8 cellular contexts compared by ENCODE assay signal in the genomic region with DNA sequence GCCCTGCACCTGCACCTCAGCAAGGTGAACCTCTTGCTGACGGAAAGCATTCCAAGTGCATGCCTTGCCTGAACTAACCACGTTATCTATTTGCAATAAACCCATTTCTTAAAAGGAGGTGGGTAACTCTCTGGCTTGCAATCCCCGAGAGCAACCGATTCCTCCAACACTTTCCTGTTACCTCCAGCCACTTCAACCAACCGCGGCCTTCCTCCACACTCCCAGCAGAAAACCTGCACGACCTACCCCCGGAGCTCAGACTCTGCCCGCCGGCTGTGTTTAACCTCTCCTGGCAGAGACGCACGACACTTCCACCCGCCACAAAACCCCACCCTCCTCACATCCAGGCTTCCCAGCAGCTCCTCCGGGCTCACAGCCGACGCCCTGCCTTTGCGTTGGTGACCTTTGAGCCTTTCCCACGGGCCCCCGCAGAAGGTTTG. TPM values are rescaled to one million over a fixed set of nuclear protein-coding genes. Genes with fewer than 3 reads are reported as not detected.
DNase-seq lines count a peak whose midpoint lies in the region; ATAC-seq and TF ChIP-seq lines count a peak whose summit lies in the region.

No MANE protein-coding gene starts in this region.

- H3K4me1 ChIP-seq in mononuclear cell (ENCODE audit: insufficient read depth, low read length): peaks cover 50% of the 10 kb centered on the region

- peak overlapping the region; percentile 89 for H3K27ac ChIP-seq in brain microvascular endothelial cell

- H3K4me3 ChIP-seq in AG10803 (ENCODE audit: low read length) (peak overlapping the region; percentile 75), brain microvascular endothelial cell (ENCODE audit: low read depth, low read length) (peak overlapping the region; percentile 70), mononuclear cell (ENCODE audit: low read length) (peak overlapping the region; percentile 94)

- H3K27me3 ChIP-seq in brain microvascular endothelial cell (replicated peaks) (no peaks in the 10 kb centered on the region), mononuclear cell (ENCODE audit: insufficient read depth, low read length) (no peaks in the 10 kb centered on the region)

- no peaks in the 10 kb centered on the region for H3K9me3 ChIP-seq in mononuclear cell (ENCODE audit: low read depth, low read length)

- DNase-seq in AG10803 (ENCODE audit: low read depth): no peak
- DNase-seq in HuH-7 (ENCODE audit: low spot score): peak; percentile 76
- no peak for DNase-seq in brain microvascular endothelial cell
- DNase-seq in NK-92 treated with Interleukin-12 subunit alpha and Interleukin-12 subunit beta, amount 100 ng/mL, for 24 hours (lab: John Stamatoyannopoulos, UW): no peak
- DNase-seq in SIG-M5 treated with dmso at 0.1 percent for 504 hours (lab: John Stamatoyannopoulos, UW; ENCODE audit: unreplicated experiment): no peak
- no peak for DNase-seq in kidney glomerular epithelial cell (lab: John Stamatoyannopoulos, UW)

- no peak for TF ChIP-seq CTCF in AG10803 (conservative IDR thresholded peaks at IDR 0.05; ENCODE audit: low read length)
- TF ChIP-seq CTCF in brain microvascular endothelial cell (IDR thresholded peaks at IDR 0.05; ENCODE audit: low read depth, low read length, missing control alignments): no peak

- ATAC-seq in HG03095 (IDR thresholded peaks at IDR 0.05; ENCODE audit: unreplicated experiment): no peak

- peaks cover 15% of the 10 kb centered on the region for H3K36me3 ChIP-seq in brain microvascular endothelial cell (replicated peaks)

- in situ Hi-C loops in brain microvascular endothelial cell (cut with HindIII; ENCODE audit: low pct_ligation_motif_present, low sequenced_read_pairs): no loop called here

RNA-seq across cellular contexts. Expression of gene SCO2, which starts 0.7 kb away (rescaled TPM):
- 33.8 TPM for total RNA-seq in mononuclear cell

RNA-seq across cellular contexts. Expression of gene TYMP, which starts 5.1 kb away (rescaled TPM):
- total RNA-seq in mononuclear cell: 151 TPM

RNA-seq across cellular contexts. Expression of gene NCAPH2, which starts 16.7 kb away (rescaled TPM):
- total RNA-seq in mononuclear cell: 40.6 TPM

RNA-seq across cellular contexts. Expression of gene LMF2, which starts 17.2 kb away (rescaled TPM):
- 22.8 TPM for total RNA-seq in mononuclear cell

RNA-seq across cellular contexts. Expression of gene KLHDC7B, which starts 21.0 kb away (rescaled TPM):
- total RNA-seq in mononuclear cell: 1.7 TPM
